17 cellular contexts compared by ENCODE assay signal in the genomic region with DNA sequence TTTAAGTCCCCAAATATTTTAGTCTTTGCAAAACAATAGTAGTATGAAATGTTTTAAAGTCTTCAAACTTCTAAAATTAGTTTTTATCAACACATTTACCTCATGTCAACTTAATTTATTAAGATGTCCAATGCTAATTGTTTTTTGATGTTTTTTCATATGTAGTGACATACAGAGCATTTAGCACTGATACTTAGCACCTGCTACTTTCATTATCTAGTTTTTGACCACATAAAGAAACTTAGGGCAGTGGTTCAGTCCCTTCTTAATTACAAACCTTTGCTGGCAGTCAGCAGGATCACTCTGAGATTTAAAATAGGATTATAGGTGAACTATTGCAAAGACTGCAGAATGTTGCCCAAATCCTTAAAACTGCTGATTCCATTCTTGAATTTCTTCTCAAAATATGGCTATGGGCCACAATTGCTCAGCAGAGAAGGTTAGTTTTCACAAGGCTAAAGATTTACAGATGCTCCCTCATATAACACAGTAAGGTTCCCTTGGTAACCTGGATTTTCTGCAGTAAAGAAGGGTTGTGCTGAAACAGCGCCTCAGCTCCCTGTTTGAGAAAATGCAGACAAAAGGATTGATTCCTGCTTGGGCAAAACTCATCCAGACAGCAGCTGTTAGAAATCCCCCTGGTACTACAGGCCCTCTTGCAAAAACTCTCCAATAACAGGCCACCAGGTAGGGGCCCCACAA. TPM values are rescaled to one million over a fixed set of nuclear protein-coding genes. Genes with fewer than 3 reads are reported as not detected.
A peak's percentile ranks its signal among the peaks of the same experiment; 100 is the strongest.
DNase-seq lines count a peak whose midpoint lies in the region; ATAC-seq and TF ChIP-seq lines count a peak whose summit lies in the region.
"Had no signal": no experiment of that assay in that cellular context is flagged by ENCODE, and none has a peak within 500 bp of the region (broad histone marks: within the 10 kb centered on the region; RNA-seq: fewer than 3 reads in every experiment).

No MANE protein-coding gene starts in this region.

- TF ChIP-seq POLR2A in body of pancreas (IDR thresholded peaks at IDR 0.05) = no peak

- H3K9me3 ChIP-seq in body of pancreas = no peaks in the 10 kb centered on the region
- H3K9me3 ChIP-seq: colonic mucosa, esophagus squamous epithelium had no signal

- TF ChIP-seq CTCF in body of pancreas (IDR thresholded peaks at IDR 0.05) = no peak

- WGBS in body of pancreas, 2 donors = 96 to 100% methylated on average over 1 of the region's 1 CpG

- H3K4me1 ChIP-seq in body of pancreas = peaks cover 6% of the 10 kb centered on the region
- H3K4me1 ChIP-seq: colonic mucosa had no signal

- no peak overlapping the region for H3K4me3 ChIP-seq in body of pancreas
- H3K4me3 ChIP-seq: colonic mucosa, esophagus squamous epithelium had no signal

- DNase-seq in NCI-H748 (lab: John Stamatoyannopoulos, UW; ENCODE audit: unreplicated experiment) (peak; percentile 7), NCI-H748 treated with DMSO at 0.1 percent for 48 hours (lab: John Stamatoyannopoulos, UW) (no peak), OCI-M1 (lab: John Stamatoyannopoulos, UW) (peak; percentile 43), retina (peak; percentile 50), body of pancreas (no peak), AG08395 (ENCODE audit: low spot score) (no peak)
- no peak for DNase-seq in activated CD4-positive, CD25-positive, alpha-beta regulatory T cell (lab: John Stamatoyannopoulos, UW)
- DNase-seq: activated naive CD8-positive, alpha-beta T cell treated with anti-CD3 and anti-CD28 coated beads, Interleukin-2, amount 50 U/mL, for 24 hours; colonic mucosa; COR-L47; esophagus squamous epithelium; NCI-H1417; NCI-H510A treated with DMSO at 0.1 percent for 48 hours; SIG-M5; WERI-Rb-1 had no signal

- H3K36me3 ChIP-seq in body of pancreas (replicated peaks in 1 of 2; ENCODE audit: insufficient read depth in 1 of 2, low read depth in 2 of 2) = no peaks in the 10 kb centered on the region
- H3K36me3 ChIP-seq: colonic mucosa, esophagus squamous epithelium, WERI-Rb-1 had no signal

- intact Hi-C loops in body of pancreas (cut with DNase I) = no loop called here

- ATAC-seq in HG02798 (IDR thresholded peaks at IDR 0.05; ENCODE audit: poor library complexity, unreplicated experiment) (peak; percentile 69), body of pancreas (no peak)
- ATAC-seq: activated naive CD8-positive, alpha-beta T cell treated with anti-CD3 and anti-CD28 coated beads, Interleukin-2, amount 50 U/mL, for 24 hours; stimulated activated memory B cell treated with anti-CD40 and anti-IgM and Interleukin-4, amounts not matched to agents 10 μg/mL and 1 μg/mL and 100 μg/mL, for 72 hours had no signal

- no peaks in the 10 kb centered on the region for H3K27me3 ChIP-seq in body of pancreas

- no peak overlapping the region for H3K27ac ChIP-seq in body of pancreas
- H3K27ac ChIP-seq: colonic mucosa, esophagus squamous epithelium, WERI-Rb-1 had no signal

RNA-seq across cellular contexts. Expression of a gene that starts 3.3 kb away (rescaled TPM):
- total RNA-seq in body of pancreas = under 1 TPM; 0.26 to 0.33 TPM

RNA-seq across cellular contexts. Expression of a gene that starts 35.1 kb away (rescaled TPM):
- total RNA-seq in body of pancreas = 10 to 100 TPM in 1 of 2 donors, 1 to 10 TPM in 1; 6.9 to 19.7 TPM

Comparison
In these comparisons a context has a peak if more than half of its experiments do, and no peak if none do; other contexts are left out.
1. DNase-seq: peak in NCI-H748 (single experiment), OCI-M1 (single experiment) and retina (single experiment); none in NCI-H748 treated with DMSO at 0.1 percent for 48 hours (single experiment), activated CD4-positive, CD25-positive, alpha-beta regulatory T cell (0 of 4), body of pancreas (0 of 4) and AG08395 (single experiment).